Comparison of ENCODE assay signal across 2 cellular contexts in the genomic region with DNA sequence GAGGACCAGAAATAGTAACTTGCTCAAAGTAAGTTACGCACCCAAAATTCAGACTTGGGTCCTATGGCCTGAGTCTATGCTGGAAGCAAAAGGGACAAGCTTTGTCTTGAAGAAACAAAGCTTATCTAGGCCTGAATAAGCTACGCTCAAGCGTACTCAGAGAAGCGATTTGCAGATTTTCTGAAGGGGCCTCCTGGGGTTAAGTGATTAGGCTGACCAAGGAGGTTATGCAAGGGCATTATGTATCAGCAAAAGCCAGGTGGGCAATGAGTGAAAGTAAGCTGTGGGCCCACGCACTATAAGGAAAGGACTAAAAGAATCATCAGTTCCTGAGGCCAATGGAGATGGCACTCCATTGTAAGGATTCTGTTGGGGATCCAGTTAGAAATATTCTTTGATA.
TF ChIP-seq lines count a peak whose summit lies in the region.

No MANE protein-coding gene starts in this region.

TF ChIP-seq in GM23338, 12 proteins besides CTCF, POLR2A, EP300 and RAD21 (continues in another document):
- TF ChIP-seq, protein P1, sequence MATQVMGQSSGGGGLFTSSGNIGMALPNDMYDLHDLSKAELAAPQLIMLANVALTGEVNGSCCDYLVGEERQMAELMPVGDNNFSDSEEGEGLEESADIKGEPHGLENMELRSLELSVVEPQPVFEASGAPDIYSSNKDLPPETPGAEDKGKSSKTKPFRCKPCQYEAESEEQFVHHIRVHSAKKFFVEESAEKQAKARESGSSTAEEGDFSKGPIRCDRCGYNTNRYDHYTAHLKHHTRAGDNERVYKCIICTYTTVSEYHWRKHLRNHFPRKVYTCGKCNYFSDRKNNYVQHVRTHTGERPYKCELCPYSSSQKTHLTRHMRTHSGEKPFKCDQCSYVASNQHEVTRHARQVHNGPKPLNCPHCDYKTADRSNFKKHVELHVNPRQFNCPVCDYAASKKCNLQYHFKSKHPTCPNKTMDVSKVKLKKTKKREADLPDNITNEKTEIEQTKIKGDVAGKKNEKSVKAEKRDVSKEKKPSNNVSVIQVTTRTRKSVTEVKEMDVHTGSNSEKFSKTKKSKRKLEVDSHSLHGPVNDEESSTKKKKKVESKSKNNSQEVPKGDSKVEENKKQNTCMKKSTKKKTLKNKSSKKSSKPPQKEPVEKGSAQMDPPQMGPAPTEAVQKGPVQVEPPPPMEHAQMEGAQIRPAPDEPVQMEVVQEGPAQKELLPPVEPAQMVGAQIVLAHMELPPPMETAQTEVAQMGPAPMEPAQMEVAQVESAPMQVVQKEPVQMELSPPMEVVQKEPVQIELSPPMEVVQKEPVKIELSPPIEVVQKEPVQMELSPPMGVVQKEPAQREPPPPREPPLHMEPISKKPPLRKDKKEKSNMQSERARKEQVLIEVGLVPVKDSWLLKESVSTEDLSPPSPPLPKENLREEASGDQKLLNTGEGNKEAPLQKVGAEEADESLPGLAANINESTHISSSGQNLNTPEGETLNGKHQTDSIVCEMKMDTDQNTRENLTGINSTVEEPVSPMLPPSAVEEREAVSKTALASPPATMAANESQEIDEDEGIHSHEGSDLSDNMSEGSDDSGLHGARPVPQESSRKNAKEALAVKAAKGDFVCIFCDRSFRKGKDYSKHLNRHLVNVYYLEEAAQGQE (IDR thresholded peaks at IDR 0.05; ENCODE audit: unreplicated experiment) = no peak
- TF ChIP-seq NANOG (IDR thresholded peaks at IDR 0.05; ENCODE audit: borderline replicate concordance) (no peak), CREB1 (CRISPR knock-in tag; IDR thresholded peaks at IDR 0.05; ENCODE audit: low read depth) (no peak), ZNF114 (CRISPR knock-in tag; IDR thresholded peaks at IDR 0.05) (no peak), STAT1 (IDR thresholded peaks at IDR 0.05; ENCODE audit: unreplicated experiment) (no peak), POLR2AphosphoS5 (IDR thresholded peaks at IDR 0.05; ENCODE audit: low read depth) (no peak), EZH2phosphoT487 (IDR thresholded peaks at IDR 0.05; ENCODE audit: unreplicated experiment) (no peak), EZH2 (IDR thresholded peaks at IDR 0.05; ENCODE audit: low read depth, unreplicated experiment) (no peak), ZNF331 (CRISPR knock-in tag; IDR thresholded peaks at IDR 0.05; ENCODE audit: low read depth) (no peak), JUNB (IDR thresholded peaks at IDR 0.05; ENCODE audit: unreplicated experiment) (no peak)
- TF ChIP-seq, protein P2, sequence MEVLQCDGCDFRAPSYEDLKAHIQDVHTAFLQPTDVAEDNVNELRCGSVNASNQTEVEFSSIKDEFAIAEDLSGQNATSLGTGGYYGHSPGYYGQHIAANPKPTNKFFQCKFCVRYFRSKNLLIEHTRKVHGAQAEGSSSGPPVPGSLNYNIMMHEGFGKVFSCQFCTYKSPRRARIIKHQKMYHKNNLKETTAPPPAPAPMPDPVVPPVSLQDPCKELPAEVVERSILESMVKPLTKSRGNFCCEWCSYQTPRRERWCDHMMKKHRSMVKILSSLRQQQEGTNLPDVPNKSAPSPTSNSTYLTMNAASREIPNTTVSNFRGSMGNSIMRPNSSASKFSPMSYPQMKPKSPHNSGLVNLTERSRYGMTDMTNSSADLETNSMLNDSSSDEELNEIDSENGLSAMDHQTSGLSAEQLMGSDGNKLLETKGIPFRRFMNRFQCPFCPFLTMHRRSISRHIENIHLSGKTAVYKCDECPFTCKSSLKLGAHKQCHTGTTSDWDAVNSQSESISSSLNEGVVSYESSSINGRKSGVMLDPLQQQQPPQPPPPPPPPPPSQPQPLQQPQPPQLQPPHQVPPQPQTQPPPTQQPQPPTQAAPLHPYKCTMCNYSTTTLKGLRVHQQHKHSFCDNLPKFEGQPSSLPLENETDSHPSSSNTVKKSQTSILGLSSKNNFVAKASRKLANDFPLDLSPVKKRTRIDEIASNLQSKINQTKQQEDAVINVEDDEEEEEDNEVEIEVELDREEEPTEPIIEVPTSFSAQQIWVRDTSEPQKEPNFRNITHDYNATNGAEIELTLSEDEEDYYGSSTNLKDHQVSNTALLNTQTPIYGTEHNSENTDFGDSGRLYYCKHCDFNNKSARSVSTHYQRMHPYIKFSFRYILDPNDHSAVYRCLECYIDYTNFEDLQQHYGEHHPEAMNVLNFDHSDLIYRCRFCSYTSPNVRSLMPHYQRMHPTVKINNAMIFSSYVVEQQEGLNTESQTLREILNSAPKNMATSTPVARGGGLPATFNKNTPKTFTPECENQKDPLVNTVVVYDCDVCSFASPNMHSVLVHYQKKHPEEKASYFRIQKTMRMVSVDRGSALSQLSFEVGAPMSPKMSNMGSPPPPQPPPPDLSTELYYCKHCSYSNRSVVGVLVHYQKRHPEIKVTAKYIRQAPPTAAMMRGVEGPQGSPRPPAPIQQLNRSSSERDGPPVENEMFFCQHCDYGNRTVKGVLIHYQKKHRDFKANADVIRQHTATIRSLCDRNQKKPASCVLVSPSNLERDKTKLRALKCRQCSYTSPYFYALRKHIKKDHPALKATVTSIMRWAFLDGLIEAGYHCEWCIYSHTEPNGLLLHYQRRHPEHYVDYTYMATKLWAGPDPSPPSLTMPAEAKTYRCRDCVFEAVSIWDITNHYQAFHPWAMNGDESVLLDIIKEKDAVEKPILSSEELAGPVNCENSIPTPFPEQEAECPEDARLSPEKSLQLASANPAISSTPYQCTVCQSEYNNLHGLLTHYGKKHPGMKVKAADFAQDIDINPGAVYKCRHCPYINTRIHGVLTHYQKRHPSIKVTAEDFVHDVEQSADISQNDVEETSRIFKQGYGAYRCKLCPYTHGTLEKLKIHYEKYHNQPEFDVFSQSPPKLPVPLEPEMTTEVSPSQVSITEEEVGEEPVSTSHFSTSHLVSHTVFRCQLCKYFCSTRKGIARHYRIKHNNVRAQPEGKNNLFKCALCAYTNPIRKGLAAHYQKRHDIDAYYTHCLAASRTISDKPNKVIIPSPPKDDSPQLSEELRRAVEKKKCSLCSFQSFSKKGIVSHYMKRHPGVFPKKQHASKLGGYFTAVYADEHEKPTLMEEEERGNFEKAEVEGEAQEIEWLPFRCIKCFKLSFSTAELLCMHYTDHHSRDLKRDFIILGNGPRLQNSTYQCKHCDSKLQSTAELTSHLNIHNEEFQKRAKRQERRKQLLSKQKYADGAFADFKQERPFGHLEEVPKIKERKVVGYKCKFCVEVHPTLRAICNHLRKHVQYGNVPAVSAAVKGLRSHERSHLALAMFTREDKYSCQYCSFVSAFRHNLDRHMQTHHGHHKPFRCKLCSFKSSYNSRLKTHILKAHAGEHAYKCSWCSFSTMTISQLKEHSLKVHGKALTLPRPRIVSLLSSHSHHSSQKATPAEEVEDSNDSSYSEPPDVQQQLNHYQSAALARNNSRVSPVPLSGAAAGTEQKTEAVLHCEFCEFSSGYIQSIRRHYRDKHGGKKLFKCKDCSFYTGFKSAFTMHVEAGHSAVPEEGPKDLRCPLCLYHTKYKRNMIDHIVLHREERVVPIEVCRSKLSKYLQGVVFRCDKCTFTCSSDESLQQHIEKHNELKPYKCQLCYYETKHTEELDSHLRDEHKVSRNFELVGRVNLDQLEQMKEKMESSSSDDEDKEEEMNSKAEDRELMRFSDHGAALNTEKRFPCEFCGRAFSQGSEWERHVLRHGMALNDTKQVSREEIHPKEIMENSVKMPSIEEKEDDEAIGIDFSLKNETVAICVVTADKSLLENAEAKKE (CRISPR knock-in tag; IDR thresholded peaks at IDR 0.05) = no peak

TF ChIP-seq in K562, 482 proteins besides CTCF, POLR2A, EP300 and RAD21:
- TF ChIP-seq CBFA2T3 (IDR thresholded peaks at IDR 0.05) (peak; percentile 50), CBFA2T2 (conservative IDR thresholded peaks at IDR 0.05) (peak; percentile 20; the same call in 1 of the 2 replicates), THRAP3 (IDR thresholded peaks at IDR 0.05; ENCODE audit: borderline replicate concordance) (no peak)
